ENCODE assay signal across 1 cellular context in genomic region chr11:12673924-12674570, GRCh38.
TF ChIP-seq lines count a peak whose summit lies in the region.

Gene TEAD1, plus strand, starts transcription at chr11:12674421.

TF ChIP-seq in HepG2, 621 proteins besides CTCF, POLR2A, EP300 and RAD21 (continued from another document and continues in another):
- TF ChIP-seq ZBTB33 (CRISPR knock-in tag; IDR thresholded peaks at IDR 0.05) (0 out of 2 replicates have a peak, but pooled peaks have one; percentile 7), ZFP62 (CRISPR knock-in tag; IDR thresholded peaks at IDR 0.05) (no peak), MED8 (CRISPR knock-in tag; IDR thresholded peaks at IDR 0.05; ENCODE audit: insufficient replicate concordance) (no peak), BRF2 (CRISPR knock-in tag; IDR thresholded peaks at IDR 0.05) (0 out of 2 replicates have a peak, but pooled peaks have one; percentile 21), CHD2 (IDR thresholded peaks at IDR 0.05; ENCODE audit: low read depth, low read length) (0 out of 2 replicates have a peak, but pooled peaks have one; percentile 58), SSRP1 (CRISPR knock-in tag; IDR thresholded peaks at IDR 0.05) (no peak), ZNF329 (CRISPR knock-in tag; IDR thresholded peaks at IDR 0.05; ENCODE audit: low read depth) (peak; percentile 67; the same call in 1 of the 2 replicates), FOXK2 (IDR thresholded peaks at IDR 0.05) (no peak), ZNF530 (CRISPR knock-in tag; IDR thresholded peaks at IDR 0.05; ENCODE audit: low read depth) (no peak), POLR2AphosphoS5 (IDR thresholded peaks at IDR 0.05; ENCODE audit: low read depth, low read length) (peak; percentile 26; the same call in 1 of the 2 replicates), ZZZ3 (CRISPR knock-in tag; IDR thresholded peaks at IDR 0.05; ENCODE audit: borderline replicate concordance) (no peak), RBFOX2 (IDR thresholded peaks at IDR 0.05; ENCODE audit: low read depth, low read length) (peak; percentile 77), ZGPAT (CRISPR knock-in tag; IDR thresholded peaks at IDR 0.05) (no peak; the same call in 1 of the 2 replicates), ZNF383 (CRISPR knock-in tag; IDR thresholded peaks at IDR 0.05; ENCODE audit: borderline replicate concordance) (no peak), FOXP1 (IDR thresholded peaks at IDR 0.05) (no peak), FOXP1 (CRISPR knock-in tag; IDR thresholded peaks at IDR 0.05) (no peak), NBN (conservative IDR thresholded peaks at IDR 0.05) (no peak), FOXO4 (CRISPR knock-in tag; conservative IDR thresholded peaks at IDR 0.05) (no peak), FOXM1 (CRISPR knock-in tag; IDR thresholded peaks at IDR 0.05) (no peak), RFXANK (CRISPR knock-in tag; IDR thresholded peaks at IDR 0.05) (no peak), NR2F2 (IDR thresholded peaks at IDR 0.05; ENCODE audit: borderline replicate concordance, low read depth) (no peak), CENPBD1 (CRISPR knock-in tag; IDR thresholded peaks at IDR 0.05; ENCODE audit: borderline replicate concordance, low read depth) (no peak), ELF4 (CRISPR knock-in tag; IDR thresholded peaks at IDR 0.05; ENCODE audit: borderline replicate concordance) (no peak), ISL2 (CRISPR knock-in tag; IDR thresholded peaks at IDR 0.05) (no peak), ZMYM3 (CRISPR knock-in tag; IDR thresholded peaks at IDR 0.05) (0 out of 2 replicates have a peak, but pooled peaks have one; percentile 28), CBFB (CRISPR knock-in tag; IDR thresholded peaks at IDR 0.05) (no peak), RARA (CRISPR knock-in tag; IDR thresholded peaks at IDR 0.05) (peak; percentile 23; the same call in 1 of the 2 replicates), ZNF180 (CRISPR knock-in tag; IDR thresholded peaks at IDR 0.05; ENCODE audit: borderline replicate concordance, low read depth) (no peak), ZNF598 (CRISPR knock-in tag; IDR thresholded peaks at IDR 0.05; ENCODE audit: borderline replicate concordance) (no peak), U2AF2 (IDR thresholded peaks at IDR 0.05; ENCODE audit: low read depth, low read length) (no peak), SALL1 (CRISPR knock-in tag; IDR thresholded peaks at IDR 0.05) (peak; percentile 87), E2F5 (CRISPR knock-in tag; conservative IDR thresholded peaks at IDR 0.05) (no peak), ZNF235 (CRISPR knock-in tag; IDR thresholded peaks at IDR 0.05; ENCODE audit: borderline replicate concordance) (no peak), ZNF850 (CRISPR knock-in tag; conservative IDR thresholded peaks at IDR 0.05) (no peak), ZNF276 (CRISPR knock-in tag; IDR thresholded peaks at IDR 0.05; ENCODE audit: low read depth) (no peak), RFX1 (IDR thresholded peaks at IDR 0.05) (no peak), MLXIP (CRISPR knock-in tag; IDR thresholded peaks at IDR 0.05; ENCODE audit: borderline replicate concordance) (no peak), ZNF572 (CRISPR knock-in tag; IDR thresholded peaks at IDR 0.05) (no peak), SATB2 (CRISPR knock-in tag; IDR thresholded peaks at IDR 0.05) (no peak), PAX8 (CRISPR knock-in tag; IDR thresholded peaks at IDR 0.05; ENCODE audit: borderline replicate concordance) (no peak), ELK4 (CRISPR knock-in tag; IDR thresholded peaks at IDR 0.05; ENCODE audit: borderline replicate concordance) (no peak), CEBPB (IDR thresholded peaks at IDR 0.05; ENCODE audit: borderline replicate concordance, low read depth, low read length) (peak; percentile 9; the same call in 1 of the 2 replicates), IRF1 (CRISPR knock-in tag; IDR thresholded peaks at IDR 0.05; ENCODE audit: low read depth) (no peak), NFAT5 (CRISPR knock-in tag; IDR thresholded peaks at IDR 0.05) (no peak)
